8 cellular contexts compared by ENCODE assay signal in the genomic region with DNA sequence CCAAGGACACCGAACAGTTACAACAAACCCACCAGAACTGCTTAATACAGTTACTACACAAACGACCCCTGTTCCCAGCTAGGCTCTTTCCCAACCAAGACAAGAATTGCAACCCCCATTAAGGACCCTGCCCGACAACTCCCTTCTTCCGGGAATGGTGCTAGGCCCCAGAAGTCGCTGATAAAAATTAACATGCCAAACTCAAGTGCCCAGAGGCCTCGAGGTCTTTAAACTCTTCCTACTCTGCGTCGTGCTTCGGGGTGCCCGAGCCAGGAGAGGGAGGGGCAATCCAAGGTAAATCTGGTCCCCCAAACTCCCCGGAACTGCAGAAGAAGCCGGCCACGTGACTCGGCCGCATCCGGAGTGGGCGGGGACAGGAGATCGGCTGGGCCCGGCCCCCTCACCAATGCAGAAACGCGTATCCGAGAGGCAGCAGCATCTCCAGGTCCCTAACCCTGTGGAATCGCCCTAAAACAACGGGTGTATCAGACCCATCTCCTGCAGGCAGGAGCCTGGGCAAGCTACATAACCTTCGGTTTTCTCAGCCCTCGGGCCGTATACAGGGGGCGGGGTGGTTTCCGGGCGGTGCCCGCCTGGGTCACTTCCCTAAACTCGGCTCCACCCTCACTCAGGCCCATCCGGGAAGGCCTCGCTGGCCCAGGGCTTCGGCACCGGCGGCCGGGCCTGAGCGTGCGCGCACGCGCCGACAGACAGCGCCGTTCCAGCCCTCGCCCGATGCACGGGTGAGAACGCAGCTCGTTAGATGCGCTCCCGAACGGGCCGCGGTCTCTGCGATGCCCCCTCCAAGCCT. TPM values are rescaled to one million over a fixed set of nuclear protein-coding genes. Genes with fewer than 3 reads are reported as not detected.
A peak's percentile ranks its signal among the peaks of the same experiment; 100 is the strongest.
DNase-seq lines count a peak whose midpoint lies in the region; ATAC-seq and TF ChIP-seq lines count a peak whose summit lies in the region.

No MANE protein-coding gene starts in this region.

- peaks cover 57 to 69% of the 10 kb centered on the region in 2 donors for H3K4me1 Mint-ChIP-seq in natural killer cell
- peaks cover 38 to 71% of the 10 kb centered on the region in 2 donors for H3K4me1 Mint-ChIP-seq in stimulated activated naive B cell treated with anti-CD40 and anti-IgM and Interleukin-4, amounts not matched to agents 10 μg/mL and 1 μg/mL and 100 μg/mL, for 72 hours

- peak; percentile 13 for ATAC-seq in HG03159 (IDR thresholded peaks at IDR 0.05; ENCODE audit: unreplicated experiment)
- ATAC-seq in PC-3: peak; percentile 9; the same call in 1 of the 2 replicates
- peak; percentile 9 to 36 (median 24) for ATAC-seq in natural killer cell
- peak; percentile 33 to 43 for ATAC-seq in stimulated activated naive B cell treated with anti-CD40 and anti-IgM and Interleukin-4, amounts not matched to agents 10 μg/mL and 1 μg/mL and 100 μg/mL, for 72 hours (replicated peaks)

- H3K9me2 ChIP-seq in PC-3 (replicated peaks; ENCODE audit: low read length): no peaks in the 10 kb centered on the region

- peaks cover 48% of the 10 kb centered on the region for H3K36me3 ChIP-seq in PC-3 (ENCODE audit: low read depth, low read length)

- no TSS peak for BruUV-seq in PC-3 (replicated peaks; lab: Mats Ljungman, UMichigan)

- peak overlapping the region; percentile 95 for H3K4me2 ChIP-seq in PC-3 (ENCODE audit: low read length)

- CTCF ChIA-PET in PC-3 (lab: Charles Lee): interaction anchor here (0.5 kb wide), 1 partner anchor 87 kb away, joined by 6 read pairs; no protein-coding TSS in a partner anchor

- no peaks in the 10 kb centered on the region for H3K27me3 ChIP-seq in PC-3 (ENCODE audit: low read length)

- peaks cover 11% of the 10 kb centered on the region for H3F3A ChIP-seq in PC-3 (ENCODE audit: low read length, unreplicated experiment)

- intact Hi-C loops in PC-3 (cut with micrococcal nuclease) (no loop called here), natural killer cell (cut with micrococcal nuclease) (loop anchor here (5.0 kb wide), 1 partner anchor 60 kb away; the partner anchor contains the start of genes C11orf68 and DRAP1)

- peak overlapping the region; percentile 79 for H3K4me3 ChIP-seq in PC-3 (ENCODE audit: low read length)
- H3K4me3 ChIP-seq in fibroblast of mammary gland (ENCODE audit: control insufficient read depth, low read depth, low read length): peak overlapping the region; percentile 94

- no peaks in the 10 kb centered on the region for H3K9me3 Mint-ChIP-seq in natural killer cell
- peaks cover 0 to 4% of the 10 kb centered on the region in 2 donors for H3K9me3 Mint-ChIP-seq in stimulated activated naive B cell treated with anti-CD40 and anti-IgM and Interleukin-4, amounts not matched to agents 10 μg/mL and 1 μg/mL and 100 μg/mL, for 72 hours

- no peaks in the 10 kb centered on the region for H3K9me3 ChIP-seq in PC-3 (ENCODE audit: low read length)

- peak; percentile 78 for DNase-seq in SIG-M5 treated with dmso at 0.1 percent for 504 hours (lab: John Stamatoyannopoulos, UW; ENCODE audit: unreplicated experiment)
- no peak for DNase-seq in SIG-M5 (lab: John Stamatoyannopoulos, UW)
- peak; percentile 67 for DNase-seq in PC-3
- peak; percentile 75 to 76 for DNase-seq in activated T-helper 1 cell treated with anti-CD3 and anti-CD28 coated beads, Interleukin-2, amount 50 U/mL, for 16 hours (ENCODE audit: low read depth in 1 of 2, low spot score in 1 of 2)
- peak; percentile 54 for DNase-seq in fibroblast of mammary gland (ENCODE audit: low read depth)
- DNase-seq in natural killer cell: peak; percentile 80
- peak; percentile 80 for DNase-seq in stimulated activated naive B cell treated with anti-CD40 and anti-IgM and Interleukin-4, amounts not matched to agents 10 μg/mL and 1 μg/mL and 100 μg/mL, for 72 hours

- H2AFZ ChIP-seq in PC-3 (ENCODE audit: low read length): no peak overlapping the region

- peak overlapping the region; percentile 90 for H3K9ac ChIP-seq in PC-3 (ENCODE audit: low read length)

- peaks cover 49% of the 10 kb centered on the region for H4K20me1 ChIP-seq in PC-3 (ENCODE audit: low read length)

- H3K27ac Mint-ChIP-seq in natural killer cell: peak overlapping the region; percentile 94 to 98
- peak overlapping the region; percentile 95 for H3K27ac Mint-ChIP-seq in stimulated activated naive B cell treated with anti-CD40 and anti-IgM and Interleukin-4, amounts not matched to agents 10 μg/mL and 1 μg/mL and 100 μg/mL, for 72 hours

- peaks cover 56% of the 10 kb centered on the region for H3K79me2 ChIP-seq in PC-3 (ENCODE audit: low read length)

- POLR2A ChIA-PET in PC-3 (lab: Charles Lee; ENCODE audit: unreplicated experiment): interaction anchor here (0.6 kb wide), 1 partner anchor 41 kb away, joined by 3 read pairs; no protein-coding TSS in a partner anchor

- H3K36me3 Mint-ChIP-seq in natural killer cell: peaks cover 7% of the 10 kb centered on the region
- peaks cover 53 to 58% of the 10 kb centered on the region in 2 donors for H3K36me3 Mint-ChIP-seq in stimulated activated naive B cell treated with anti-CD40 and anti-IgM and Interleukin-4, amounts not matched to agents 10 μg/mL and 1 μg/mL and 100 μg/mL, for 72 hours

- no peak for TF ChIP-seq CTCF in PC-3 (conservative IDR thresholded peaks at IDR 0.05; ENCODE audit: low read depth, low read length)
- no peak for TF ChIP-seq CTCF in fibroblast of mammary gland (conservative IDR thresholded peaks at IDR 0.05; ENCODE audit: control insufficient read depth, insufficient read depth, low read depth, low read length)
- TF ChIP-seq CTCF in natural killer cell (IDR thresholded peaks at IDR 0.05): no peak

- H3K4me3 Mint-ChIP-seq in natural killer cell: peak overlapping the region; percentile 92
- H3K4me3 Mint-ChIP-seq in stimulated activated naive B cell treated with anti-CD40 and anti-IgM and Interleukin-4, amounts not matched to agents 10 μg/mL and 1 μg/mL and 100 μg/mL, for 72 hours: peak overlapping the region; percentile 91 to 97

- H3K27ac ChIP-seq in PC-3 (ENCODE audit: low read length): peak overlapping the region; percentile 72

- no peaks in the 10 kb centered on the region for H3K27me3 Mint-ChIP-seq in natural killer cell (ENCODE audit: low read depth in 2 of 2)
- no peaks in the 10 kb centered on the region for H3K27me3 Mint-ChIP-seq in stimulated activated naive B cell treated with anti-CD40 and anti-IgM and Interleukin-4, amounts not matched to agents 10 μg/mL and 1 μg/mL and 100 μg/mL, for 72 hours

- peaks cover 39% of the 10 kb centered on the region for H3K4me1 ChIP-seq in PC-3 (ENCODE audit: insufficient read depth, low read length)

RNA-seq across cellular contexts. Expression of gene CFL1, which starts 1.1 kb away (rescaled TPM):
- total RNA-seq in PC-3 (2014; rRNA removed) (2,710 and 3,139 TPM in 2 replicates), natural killer cell (1,000 to 10,000 TPM; 1,035 to 1,220 (median 1,095) TPM)

RNA-seq across cellular contexts. Expression of gene MUS81, which starts 3.3 kb away (rescaled TPM):
- 82.0 and 94.6 TPM in 2 replicates for total RNA-seq in PC-3 (2014; rRNA removed)
- total RNA-seq in natural killer cell: 10 to 100 TPM; 71.6 to 93.4 (median 73.6) TPM

RNA-seq across cellular contexts. Expression of gene EFEMP2, which starts 15.7 kb away (rescaled TPM):
- total RNA-seq in PC-3 (2014; rRNA removed) (2.6 and 4.5 TPM in 2 replicates), natural killer cell (10 to 100 TPM in 1 of 3 donors, 1 to 10 TPM in 2; 6.1 to 13.0 (median 9.8) TPM)

RNA-seq across cellular contexts. Expression of gene CTSW, which starts 22.7 kb away (rescaled TPM):
- total RNA-seq in PC-3 (2014; rRNA removed) (0.11 TPM in 1 of 2 replicates, not detected in the other), natural killer cell (1,000 to 10,000 TPM in 1 of 3 donors, 100 to 1,000 TPM in 2; 765 to 1,016 (median 976) TPM)

RNA-seq across cellular contexts. Expression of gene SNX32, which starts 23.1 kb away (rescaled TPM):
- not detected in 2 replicates for total RNA-seq in PC-3 (2014; rRNA removed)
- total RNA-seq in natural killer cell: 1 to 10 TPM in 1 of 3 donors, under 1 TPM in 2; 0.31 to 2.0 (median 0.54) TPM
